Comparison of ENCODE assay signal across 8 cellular contexts in the genomic region with DNA sequence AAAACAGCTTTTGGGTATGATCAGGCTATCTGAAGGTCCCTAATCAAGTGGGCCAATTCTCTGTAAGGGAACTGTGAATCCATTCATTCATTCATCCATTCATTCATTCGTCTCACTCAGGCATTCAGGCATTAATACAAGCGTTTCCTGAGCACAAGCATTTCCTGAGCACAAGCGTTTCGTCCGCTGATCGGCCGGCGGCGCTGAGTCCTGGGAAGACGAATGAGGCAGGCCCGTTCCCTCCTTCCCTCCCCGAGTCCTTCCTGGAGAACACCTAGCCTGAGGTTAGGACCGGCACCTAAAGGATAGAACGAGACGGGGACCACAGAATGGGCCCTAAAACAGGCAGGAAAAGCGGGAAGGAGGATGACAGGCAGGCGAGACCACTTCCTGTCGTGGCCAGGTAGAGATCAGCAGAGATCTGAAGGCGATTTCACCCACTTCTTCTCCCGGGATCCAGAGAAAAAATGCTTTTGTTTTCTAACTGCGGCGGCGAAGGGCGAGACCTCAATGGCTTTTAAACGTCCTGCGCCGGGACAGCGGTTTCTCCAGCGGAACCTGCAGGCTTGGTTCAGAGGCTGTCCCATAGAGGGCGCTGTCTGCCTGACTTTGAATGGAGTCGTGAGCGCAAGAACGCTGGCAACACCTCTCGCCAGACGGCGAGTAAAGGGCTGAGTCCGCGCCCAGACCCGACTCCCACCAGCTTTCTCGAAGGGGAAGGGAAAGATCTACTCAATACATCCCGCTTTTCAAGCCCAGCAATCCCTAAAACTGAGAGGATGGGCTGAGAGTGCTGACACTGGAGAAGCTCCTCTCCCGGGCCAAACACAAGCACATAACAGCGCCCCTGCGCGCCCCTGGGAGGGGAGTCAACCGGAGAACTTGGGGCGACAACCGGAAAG. TPM values are rescaled to one million over a fixed set of nuclear protein-coding genes. Genes with fewer than 3 reads are reported as not detected.
DNase-seq lines count a peak whose midpoint lies in the region; ATAC-seq and TF ChIP-seq lines count a peak whose summit lies in the region.

No MANE protein-coding gene starts in this region.

- 1 to 2% methylated on average over 27 to 48 of the region's 48 CpGs for WGBS in endodermal cell (ENCODE audit: insufficient coverage in 1 of 2, insufficient read length in 1 of 2), 2 experiments

- peaks cover 16% of the 10 kb centered on the region for H3K4me1 ChIP-seq in endodermal cell (ENCODE audit: control insufficient read depth, insufficient read depth, low read length)

- ATAC-seq in HG02588 (IDR thresholded peaks at IDR 0.05; ENCODE audit: unreplicated experiment) (peak; percentile 54), HG02870 (IDR thresholded peaks at IDR 0.05; ENCODE audit: unreplicated experiment) (no peak)

- peaks cover 97% of the 10 kb centered on the region for H3K27me3 Mint-ChIP-seq in endodermal cell (ENCODE audit: insufficient read depth)
- H3K27me3 Mint-ChIP-seq in mesothelial cell of epicardium (ENCODE audit: low read depth), result peaks cover 94% of the 10 kb centered on the region

- H3K36me3 ChIP-seq in endodermal cell (ENCODE audit: control insufficient read depth, insufficient read depth, low read length), result no peaks in the 10 kb centered on the region

- H3K4me3 Mint-ChIP-seq in endodermal cell, result peak overlapping the region; percentile 41
- peak overlapping the region; percentile 33 for H3K4me3 Mint-ChIP-seq in mesothelial cell of epicardium

- no peaks in the 10 kb centered on the region for H3K36me3 Mint-ChIP-seq in endodermal cell (ENCODE audit: low read depth)
- no peaks in the 10 kb centered on the region for H3K36me3 Mint-ChIP-seq in mesothelial cell of epicardium

- DNase-seq in Daoy (ENCODE audit: low read depth), result peak; percentile 86
- DNase-seq in NCI-H748 treated with DMSO at 0.1 percent for 48 hours (lab: John Stamatoyannopoulos, UW), result peak; percentile 61
- peak; percentile 76 to 78 for DNase-seq in activated CD8-positive, alpha-beta memory T cell treated with anti-CD3 and anti-CD28 coated beads for 1 hour (ENCODE audit: extremely low read depth in 1 of 2, low read depth in 1 of 2)
- DNase-seq in endodermal cell, result peak; percentile 98
- DNase-seq in mesothelial cell of epicardium (ENCODE audit: low spot score in 2 of 2, unreplicated experiment in 2 of 2), result peak; percentile 62 to 88
- peak; percentile 69 for DNase-seq in stimulated activated CD8-positive, alpha-beta memory T cell treated with anti-CD3 and anti-CD28 coated beads, Interleukin-15, amount 100 ng/mL, for 24 hours (ENCODE audit: low read depth)

- H3K9ac ChIP-seq in endodermal cell (ENCODE audit: extremely low read depth, low read length, poor library complexity, severe bottlenecking), result no peak overlapping the region

- H3K9me3 ChIP-seq in endodermal cell (ENCODE audit: control insufficient read depth, low read length), result no peaks in the 10 kb centered on the region

- H3K9me3 Mint-ChIP-seq in endodermal cell (no peaks in the 10 kb centered on the region), mesothelial cell of epicardium (no peaks in the 10 kb centered on the region)

- peaks cover 12% of the 10 kb centered on the region for H3K4me1 Mint-ChIP-seq in endodermal cell
- H3K4me1 Mint-ChIP-seq in mesothelial cell of epicardium, result peaks cover 19% of the 10 kb centered on the region

- H3K27me3 ChIP-seq in endodermal cell (ENCODE audit: control insufficient read depth, insufficient read depth, low read length, poor library complexity, severe bottlenecking), result peaks cover 100% of the 10 kb centered on the region

- TF ChIP-seq CTCF in endodermal cell (conservative IDR thresholded peaks at IDR 0.05) (peak; percentile 98), mesothelial cell of epicardium (IDR thresholded peaks at IDR 0.05; ENCODE audit: unreplicated experiment) (peak; percentile 99)

- no peak overlapping the region for H3K27ac ChIP-seq in endodermal cell (ENCODE audit: low read depth, low read length)

- H3K27ac Mint-ChIP-seq in endodermal cell, result no peak overlapping the region
- H3K27ac Mint-ChIP-seq in mesothelial cell of epicardium, result no peak overlapping the region

- H3K4me3 ChIP-seq in endodermal cell (ENCODE audit: low read length), result peak overlapping the region; percentile 74

RNA-seq across cellular contexts. Expression of a gene that starts 2.9 kb away (rescaled TPM):
- total RNA-seq in Daoy (2014; rRNA removed; shearing (Covaris generic)), result 1.1 and 3.3 TPM in 2 replicates
- total RNA-seq in endodermal cell (not detected), mesothelial cell of epicardium (not detected in 3 replicates)
- not detected for polyA plus RNA-seq in endodermal cell (2013, experiment 1 of 2)
- polyA plus RNA-seq in endodermal cell (2013, experiment 2 of 2), result not detected

RNA-seq across cellular contexts. Expression of a gene that starts 15.1 kb away (rescaled TPM):
- total RNA-seq in Daoy (2014; rRNA removed; shearing (Covaris generic)), result 1.1 and 1.3 TPM in 2 replicates
- total RNA-seq in endodermal cell, result not detected
- polyA plus RNA-seq in endodermal cell (2013, experiment 1 of 2), result 0.21 TPM
- polyA plus RNA-seq in endodermal cell (2013, experiment 2 of 2), result not detected
- not detected in 3 replicates for total RNA-seq in mesothelial cell of epicardium

RNA-seq across cellular contexts. Expression of a gene that starts 21.4 kb away (rescaled TPM):
- total RNA-seq in Daoy (2014; rRNA removed; shearing (Covaris generic)), result 381 and 482 TPM in 2 replicates
- 100 to 1,000 TPM; 113 to 130 TPM for total RNA-seq in endodermal cell
- polyA plus RNA-seq in endodermal cell (2013, experiment 1 of 2), result 169 TPM
- 153 TPM for polyA plus RNA-seq in endodermal cell (2013, experiment 2 of 2)
- total RNA-seq in mesothelial cell of epicardium, result 70.0 to 71.5 TPM (median 71.1 TPM) in 3 replicates
